1 cellular context compared by ENCODE assay signal in genomic region chr10:22997102-22997501, GRCh38.
TF ChIP-seq lines count a peak whose summit lies in the region.

No MANE protein-coding gene starts in this region.

TF ChIP-seq in IMR-90, 13 proteins besides CTCF, POLR2A, EP300 and RAD21 (continued from another document):
- TF ChIP-seq FOS (IDR thresholded peaks at IDR 0.05; ENCODE audit: low read depth, low read length) = no peak
